8 cellular contexts compared by ENCODE assay signal in genomic region chr11:96014234-96014633, GRCh38.
DNase-seq lines count a peak whose midpoint lies in the region; ATAC-seq and TF ChIP-seq lines count a peak whose summit lies in the region.

No MANE protein-coding gene starts in this region.

- no peaks in the 10 kb centered on the region for H4K20me1 ChIP-seq in HCT116 (ENCODE audit: insufficient read depth)

- intact Hi-C loops in HCT116 (cut with micrococcal nuclease), result no loop called here
- intact Hi-C loops in upper lobe of right lung (cut with DNase I), result no loop called here

- DNase-seq in COR-L47 (lab: John Stamatoyannopoulos, UW) (peak; percentile 44), HCT116 (ENCODE audit: low read depth, low spot score) (peak; percentile 16), T-cell (peak in 30 of 34 experiments; percentile 3 to 60 (median 35)), endodermal cell (no peak), upper lobe of right lung (no peak), GM13976 (ENCODE audit: low spot score) (no peak), NCI-H2029 treated with DMSO at 0.1 percent for 48 hours (lab: John Stamatoyannopoulos, UW) (no peak)

- no peaks in the 10 kb centered on the region for H3K79me2 ChIP-seq in HCT116 (ENCODE audit: insufficient read depth, low read length)

- peak overlapping the region; percentile 91 for H3K27ac Mint-ChIP-seq in T-cell
- peak overlapping the region; percentile 31 for H3K27ac Mint-ChIP-seq in endodermal cell

- H3K4me3 Mint-ChIP-seq in T-cell (peak overlapping the region; percentile 29 to 68 (median 68)), endodermal cell (no peak overlapping the region)

- RAD21 ChIA-PET in HCT116 (lab: Charles Lee; ENCODE audit: low non-redundant PET in 1 of 2, low total read pairs in 2 of 2, uncharacterized antibody in 2 of 2, unreplicated experiment in 2 of 2), result no interaction called here

- peak; percentile 57 for ATAC-seq in HCT116
- ATAC-seq in T-cell (replicated peaks in 1 of 4), result peak; percentile 49 to 67 (median 62)
- peak; percentile 31 for ATAC-seq in upper lobe of right lung
- no peak for ATAC-seq in GM19023 (IDR thresholded peaks at IDR 0.05; ENCODE audit: unreplicated experiment)

- H3K27me3 ChIP-seq in HCT116 (ENCODE audit: insufficient read depth, low read length) (no peaks in the 10 kb centered on the region), endodermal cell (ENCODE audit: control insufficient read depth, insufficient read depth, low read length, poor library complexity, severe bottlenecking) (no peaks in the 10 kb centered on the region), upper lobe of right lung (no peaks in the 10 kb centered on the region)

- no peaks in the 10 kb centered on the region for H3K9me3 ChIP-seq in HCT116 (ENCODE audit: control insufficient read depth in 1 of 2, insufficient read depth in 1 of 2, low read depth in 1 of 2, low read length in 2 of 2)
- no peaks in the 10 kb centered on the region for H3K9me3 ChIP-seq in endodermal cell (ENCODE audit: control insufficient read depth, low read length)
- no peaks in the 10 kb centered on the region for H3K9me3 ChIP-seq in upper lobe of right lung

- TF ChIP-seq POLR2A in HCT116 (IDR thresholded peaks at IDR 0.05; ENCODE audit: borderline replicate concordance, extremely low read depth, insufficient read depth, insufficient read length), result no peak

- no peaks in the 10 kb centered on the region for H3K9me3 Mint-ChIP-seq in T-cell
- no peaks in the 10 kb centered on the region for H3K9me3 Mint-ChIP-seq in endodermal cell

- TF ChIP-seq CTCF in HCT116 (IDR thresholded peaks at IDR 0.05 in 2 of 3, conservative IDR thresholded peaks at IDR 0.05 in 1 of 3; ENCODE audit: borderline replicate concordance in 1 of 3, insufficient read depth in 1 of 3, low read depth in 2 of 3, low read length in 2 of 3) (no peak), endodermal cell (conservative IDR thresholded peaks at IDR 0.05) (no peak), upper lobe of right lung (IDR thresholded peaks at IDR 0.05) (no peak), GM13976 (IDR thresholded peaks at IDR 0.05; ENCODE audit: borderline replicate concordance, control extremely low read depth, extremely low read depth, insufficient read depth, missing control alignments) (no peak)

- POLR2A ChIA-PET in HCT116 (lab: Charles Lee), result no interaction called here
- POLR2A ChIA-PET in T-cell (lab: Charles Lee), result interaction anchor here (0.5 to 1.5 kb wide), 7 partner anchors 98 to 380 kb away, joined by 3 to 6 read pairs (median 3); partner anchors contain the start of genes CCDC82 (in 1 of the 2) and MAML2 (in 1 of the 2)

- no peak overlapping the region for H2AFZ ChIP-seq in HCT116 (ENCODE audit: low read depth, low read length, poor library complexity, severe bottlenecking)

- H3K4me3 ChIP-seq in HCT116 (replicated peaks in 1 of 2; ENCODE audit: low read depth in 1 of 2, low read length in 2 of 2), result no peak overlapping the region
- H3K4me3 ChIP-seq in endodermal cell (ENCODE audit: low read length), result no peak overlapping the region
- H3K4me3 ChIP-seq in upper lobe of right lung, result no peak overlapping the region

- H3K9ac ChIP-seq in HCT116 (ENCODE audit: low read length), result no peak overlapping the region
- no peak overlapping the region for H3K9ac ChIP-seq in endodermal cell (ENCODE audit: extremely low read depth, low read length, poor library complexity, severe bottlenecking)

- BruUV-seq in HCT116 (replicated peaks; lab: Mats Ljungman, UMichigan), result no TSS peak

- in situ Hi-C loops in GM13976 (cut with MboI; ENCODE audit: low sequenced_read_pairs, unreplicated experiment), result no loop called here

- no peak for TF ChIP-seq RAD21 in HCT116 (IDR thresholded peaks at IDR 0.05; ENCODE audit: low read depth)

- H3K4me1 ChIP-seq in HCT116 (ENCODE audit: control insufficient read depth in 1 of 2, insufficient read depth in 2 of 2, low read length in 2 of 2), result peaks cover 3 to 25% of the 10 kb centered on the region in 2 experiments; a peak in 2 of 4 replicates
- no peaks in the 10 kb centered on the region for H3K4me1 ChIP-seq in endodermal cell (ENCODE audit: control insufficient read depth, insufficient read depth, low read length)
- peaks cover 12% of the 10 kb centered on the region for H3K4me1 ChIP-seq in upper lobe of right lung

- H3K4me2 ChIP-seq in HCT116 (ENCODE audit: low read length), result peak overlapping the region; percentile 9; the same call in 1 of the 2 replicates

- CTCF ChIA-PET in HCT116 (lab: Charles Lee), result no interaction called here
- CTCF ChIA-PET in T-cell (lab: Charles Lee), result interaction anchor here (1.0 to 1.7 kb wide), 2 partner anchors 41 to 329 kb away, joined by 3 to 13 read pairs; partner anchors contain the start of gene MAML2 (in 1 of the 2)

- H3K36me3 Mint-ChIP-seq in T-cell (no peaks in the 10 kb centered on the region), endodermal cell (ENCODE audit: low read depth) (no peaks in the 10 kb centered on the region)

- no peaks in the 10 kb centered on the region for H3K36me3 ChIP-seq in HCT116 (ENCODE audit: control insufficient read depth in 1 of 2, insufficient read depth in 2 of 2, low read length in 2 of 2)
- no peaks in the 10 kb centered on the region for H3K36me3 ChIP-seq in endodermal cell (ENCODE audit: control insufficient read depth, insufficient read depth, low read length)
- no peaks in the 10 kb centered on the region for H3K36me3 ChIP-seq in upper lobe of right lung

- H3K27me3 Mint-ChIP-seq in T-cell (no peaks in the 10 kb centered on the region), endodermal cell (ENCODE audit: insufficient read depth) (no peaks in the 10 kb centered on the region)

- 20 to 66% methylated on average over 2 of the region's 3 CpGs for WGBS in endodermal cell (ENCODE audit: insufficient coverage in 1 of 2, insufficient read length in 1 of 2), 2 experiments

- H3K9me2 ChIP-seq in HCT116 (ENCODE audit: insufficient read depth), result no peaks in the 10 kb centered on the region

- H3K4me1 Mint-ChIP-seq in T-cell (peaks cover 0 to 67% (median 65%) of the 10 kb centered on the region in 3 donors), endodermal cell (peaks cover 26% of the 10 kb centered on the region)

- no peak overlapping the region for H3K27ac ChIP-seq in HCT116 (ENCODE audit: low read depth, low read length)
- peak overlapping the region; percentile 92 for H3K27ac ChIP-seq in endodermal cell (ENCODE audit: low read depth, low read length)
- H3K27ac ChIP-seq in upper lobe of right lung, result no peak overlapping the region

TF ChIP-seq in HCT116, 20 proteins besides CTCF, POLR2A, EP300 and RAD21:
- TF ChIP-seq ZBTB33 (IDR thresholded peaks at IDR 0.05; ENCODE audit: extremely low read depth, insufficient replicate concordance, low read length) (no peak), FOSL1 (IDR thresholded peaks at IDR 0.05; ENCODE audit: low read depth) (0 out of 2 replicates have a peak, but pooled peaks have one; percentile 19), ATF3 (IDR thresholded peaks at IDR 0.05) (no peak), JUND (IDR thresholded peaks at IDR 0.05) (peak; percentile 27; the same call in 1 of the 2 replicates), POLR2AphosphoS5 (IDR thresholded peaks at IDR 0.05; ENCODE audit: low read depth, low read length) (no peak), CBX3 (IDR thresholded peaks at IDR 0.05; ENCODE audit: low read depth) (no peak), YY1 (IDR thresholded peaks at IDR 0.05; ENCODE audit: extremely low read depth, insufficient replicate concordance, low read depth, low read length) (no peak), SP1 (IDR thresholded peaks at IDR 0.05; ENCODE audit: low read depth) (0 out of 2 replicates have a peak, but pooled peaks have one; percentile 16), ZNF274 (IDR thresholded peaks at IDR 0.05; ENCODE audit: low read depth, low read length) (no peak), EGR1 (IDR thresholded peaks at IDR 0.05; ENCODE audit: low read depth) (no peak), EZH2phosphoT487 (IDR thresholded peaks at IDR 0.05; ENCODE audit: borderline replicate concordance) (no peak), CEBPB (IDR thresholded peaks at IDR 0.05; ENCODE audit: low read depth) (0 out of 2 replicates have a peak, but pooled peaks have one; percentile 22)

Comparison
In these comparisons a context has a peak if more than half of its experiments do, and no peak if none do; other contexts are left out.
1. DNase-seq: peak in COR-L47 (single experiment), HCT116 (single experiment) and T-cell (30 of 34); none in endodermal cell (single experiment), upper lobe of right lung (single experiment), GM13976 (single experiment) and NCI-H2029 treated with DMSO at 0.1 percent for 48 hours (single experiment).